34 cellular contexts compared by ENCODE assay signal in the genomic region with DNA sequence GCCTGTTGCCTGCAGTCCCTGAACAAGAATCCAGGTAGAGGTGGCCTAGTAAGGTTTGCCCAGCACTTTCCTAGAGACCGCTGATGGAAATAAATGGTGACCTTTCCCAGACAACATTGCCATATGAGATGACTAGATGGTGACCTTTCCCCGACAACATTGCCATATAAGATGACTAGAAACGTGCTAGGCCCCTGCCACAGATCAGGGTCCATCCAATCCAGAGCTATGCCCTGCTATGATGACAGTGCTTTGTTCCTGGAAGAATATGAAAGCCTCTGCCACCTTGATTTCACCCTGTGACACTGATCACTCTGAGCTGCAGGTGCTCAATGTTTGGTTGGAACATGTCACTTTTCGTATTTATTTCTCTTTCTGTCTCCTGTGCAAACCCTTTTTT.
"Had no signal": no experiment of that assay in that cellular context is flagged by ENCODE, and none has a peak within 500 bp of the region (broad histone marks: within the 10 kb centered on the region; RNA-seq: fewer than 3 reads in every experiment).

No MANE protein-coding gene starts in this region.

- H3K27me3 ChIP-seq: adrenal gland, body of pancreas, brain microvascular endothelial cell, breast epithelium had no signal

- H3K9me3 ChIP-seq: adrenal gland, body of pancreas, breast epithelium had no signal

- H3K4me3 ChIP-seq: adrenal gland, body of pancreas, breast epithelium had no signal

- H3K27ac ChIP-seq: adrenal gland, body of pancreas, brain microvascular endothelial cell, breast epithelium, VCaP had no signal

- H3K4me3 Mint-ChIP-seq: activated B cell treated with CpG ODN at 0.5 μM for 24 hours; activated CD4-positive, alpha-beta memory T cell treated with anti-CD3 and anti-CD28 coated beads for 36 hours; activated CD4-positive, alpha-beta T cell treated with anti-CD3 and anti-CD28 coated beads, Interleukin-2, amount 10 ng/mL, durations not matched to agents 24 days and 14 days; activated CD8-positive, alpha-beta T cell treated with anti-CD3 and anti-CD28 coated beads for 36 hours; activated naive CD4-positive, alpha-beta T cell treated with anti-CD3 and anti-CD28 coated beads for 36 hours; activated naive CD8-positive, alpha-beta T cell treated with anti-CD3 and anti-CD28 coated beads for 36 hours; activated T-cell treated with anti-CD3 and anti-CD28 coated beads, Interleukin-2, amount 50 U/mL, for 4 hours; activated T-cell treated with anti-CD3 and anti-CD28 coated beads, Interleukin-2, amount 50 U/mL, for 72 hours; activated T-helper 1 cell treated with anti-CD3 and anti-CD28 coated beads, Interleukin-12 subunit alpha, Interleukin-12 subunit beta, Interleukin-2, Interleukin-4 antibody, amounts not matched to agents 30 ng/mL and 10 ng/mL and 1 ng/mL, durations not matched to agents 14 hours and 24 hours and 36 hours; activated T-helper 17 cell treated with anti-CD3 and anti-CD28 coated beads, Interleukin-2, amount 50 U/mL, for 72 hours; T-helper 1 cell treated with Interleukin-12 subunit alpha and Interleukin-12 subunit beta and Interleukin-4 antibody, amounts not matched to agents 30 μg/mL and 1 μg/mL, for 36 hours; T-helper 2 cell treated with Interferon-gamma antibody and Interleukin-4, amounts not matched to agents 5 μg/mL and 100 μg/mL, for 36 hours had no signal

- DNase-seq: activated B cell treated with CpG ODN at 0.5 μM for 24 hours; activated CD4-positive, alpha-beta memory T cell treated with anti-CD3 and anti-CD28 coated beads for 36 hours; activated CD4-positive, alpha-beta T cell treated with anti-CD3 and anti-CD28 coated beads for 4 hours; activated CD4-positive, alpha-beta T cell treated with anti-CD3 and anti-CD28 coated beads, Interleukin-2, amount 10 ng/mL, durations not matched to agents 24 days and 14 days; activated CD4-positive, alpha-beta T cell treated with anti-CD3 and anti-CD28 coated beads, Interleukin-2, amount 50 U/mL, for 1 hour; activated CD4-positive, alpha-beta T cell treated with anti-CD3 and anti-CD28 coated beads, Interleukin-2, amount 50 U/mL, for 4 hours; activated CD4-positive, CD25-positive, alpha-beta regulatory T cell treated with anti-CD3 and anti-CD28 coated beads, Interleukin-2, amount 50 U/mL, for 72 hours; activated CD8-positive, alpha-beta memory T cell treated with anti-CD3 and anti-CD28 coated beads, Interleukin-2, amount 50 U/mL, for 4 hours; activated CD8-positive, alpha-beta T cell treated with anti-CD3 and anti-CD28 coated beads for 36 hours; activated effector memory CD4-positive, alpha-beta T cell treated with anti-CD3 and anti-CD28 coated beads, Interleukin-2, amount 50 U/mL, for 16 hours; activated gamma-delta T cell treated with Interleukin-2 at 50 U/mL for 16 hours; activated naive CD4-positive, alpha-beta T cell; activated naive CD4-positive, alpha-beta T cell treated with anti-CD3 and anti-CD28 coated beads for 36 hours; activated naive CD4-positive, alpha-beta T cell treated with anti-CD3 and anti-CD28 coated beads, Interleukin-2, amount 50 U/mL, for 16 hours; activated naive CD8-positive, alpha-beta T cell treated with anti-CD3 and anti-CD28 coated beads for 36 hours; activated T-cell treated with anti-CD3 and anti-CD28 coated beads for 4 hours; activated T-cell treated with anti-CD3 and anti-CD28 coated beads, Interleukin-2, amount 50 U/mL, for 1 hour; activated T-cell treated with anti-CD3 and anti-CD28 coated beads, Interleukin-2, amount 50 U/mL, for 4 hours; activated T-cell treated with anti-CD3 and anti-CD28 coated beads, Interleukin-2, amount 50 U/mL, for 72 hours; adrenal gland; amniotic stem cell; aorta; body of pancreas; brain microvascular endothelial cell; central memory CD4-positive, alpha-beta T cell; T-helper 2 cell; T-helper 9 cell had no signal

- H3K27ac Mint-ChIP-seq: activated B cell treated with CpG ODN at 0.5 μM for 24 hours; activated CD4-positive, alpha-beta memory T cell treated with anti-CD3 and anti-CD28 coated beads for 36 hours; activated CD4-positive, alpha-beta T cell treated with anti-CD3 and anti-CD28 coated beads, Interleukin-2, amount 10 ng/mL, durations not matched to agents 24 days and 14 days; activated CD8-positive, alpha-beta T cell treated with anti-CD3 and anti-CD28 coated beads for 36 hours; activated naive CD4-positive, alpha-beta T cell treated with anti-CD3 and anti-CD28 coated beads for 36 hours; activated naive CD4-positive, alpha-beta T cell treated with anti-CD3 and anti-CD28 coated beads, Interleukin-2, amount 50 U/mL, for 72 hours; activated naive CD8-positive, alpha-beta T cell treated with anti-CD3 and anti-CD28 coated beads for 36 hours; activated T-cell treated with anti-CD3 and anti-CD28 coated beads, Interleukin-2, amount 50 U/mL, for 72 hours; activated T-helper 1 cell treated with anti-CD3 and anti-CD28 coated beads, Interleukin-12 subunit alpha, Interleukin-12 subunit beta, Interleukin-2, Interleukin-4 antibody, amounts not matched to agents 30 ng/mL and 10 ng/mL and 1 ng/mL, durations not matched to agents 14 hours and 24 hours and 36 hours; activated T-helper 17 cell treated with anti-CD3 and anti-CD28 coated beads, Interleukin-2, amount 50 U/mL, for 72 hours; T-helper 1 cell treated with Interleukin-12 subunit alpha and Interleukin-12 subunit beta and Interleukin-4 antibody, amounts not matched to agents 30 μg/mL and 1 μg/mL, for 36 hours; T-helper 2 cell treated with Interferon-gamma antibody and Interleukin-4, amounts not matched to agents 5 μg/mL and 100 μg/mL, for 36 hours had no signal

- H3K4me1 ChIP-seq: adrenal gland, body of pancreas, breast epithelium had no signal

- H3K36me3 ChIP-seq: adrenal gland, brain microvascular endothelial cell, breast epithelium had no signal

- ATAC-seq: activated CD8-positive, alpha-beta T cell treated with anti-CD3 and anti-CD28 coated beads for 36 hours; activated naive CD4-positive, alpha-beta T cell treated with anti-CD3 and anti-CD28 coated beads, Interleukin-2, amount 50 U/mL, for 72 hours; activated T-cell treated with anti-CD3 and anti-CD28 coated beads, Interleukin-2, amount 50 U/mL, for 4 hours; activated T-cell treated with anti-CD3 and anti-CD28 coated beads, Interleukin-2, amount 50 U/mL, for 72 hours; activated T-helper 17 cell treated with anti-CD3 and anti-CD28 coated beads, Interleukin-2, amount 50 U/mL, for 72 hours; body of pancreas had no signal

- H3K36me3 Mint-ChIP-seq: activated CD4-positive, alpha-beta memory T cell treated with anti-CD3 and anti-CD28 coated beads for 36 hours; activated naive CD4-positive, alpha-beta T cell treated with anti-CD3 and anti-CD28 coated beads, Interleukin-2, amount 50 U/mL, for 72 hours; activated naive CD8-positive, alpha-beta T cell treated with anti-CD3 and anti-CD28 coated beads for 36 hours had no signal

- H3K9me3 Mint-ChIP-seq: activated B cell treated with CpG ODN at 0.5 μM for 24 hours; activated CD4-positive, alpha-beta memory T cell treated with anti-CD3 and anti-CD28 coated beads for 36 hours; activated CD4-positive, alpha-beta T cell treated with anti-CD3 and anti-CD28 coated beads, Interleukin-2, amount 10 ng/mL, durations not matched to agents 24 days and 14 days; activated CD8-positive, alpha-beta T cell treated with anti-CD3 and anti-CD28 coated beads for 36 hours; activated naive CD4-positive, alpha-beta T cell treated with anti-CD3 and anti-CD28 coated beads for 36 hours; activated naive CD4-positive, alpha-beta T cell treated with anti-CD3 and anti-CD28 coated beads, Interleukin-2, amount 50 U/mL, for 72 hours; activated naive CD8-positive, alpha-beta T cell treated with anti-CD3 and anti-CD28 coated beads for 36 hours; activated T-cell treated with anti-CD3 and anti-CD28 coated beads, Interleukin-2, amount 50 U/mL, for 4 hours; activated T-cell treated with anti-CD3 and anti-CD28 coated beads, Interleukin-2, amount 50 U/mL, for 72 hours; activated T-helper 1 cell treated with anti-CD3 and anti-CD28 coated beads, Interleukin-12 subunit alpha, Interleukin-12 subunit beta, Interleukin-2, Interleukin-4 antibody, amounts not matched to agents 30 ng/mL and 10 ng/mL and 1 ng/mL, durations not matched to agents 14 hours and 24 hours and 36 hours; activated T-helper 17 cell treated with anti-CD3 and anti-CD28 coated beads, Interleukin-2, amount 50 U/mL, for 72 hours; T-helper 1 cell treated with Interleukin-12 subunit alpha and Interleukin-12 subunit beta and Interleukin-4 antibody, amounts not matched to agents 30 μg/mL and 1 μg/mL, for 36 hours; T-helper 2 cell treated with Interferon-gamma antibody and Interleukin-4, amounts not matched to agents 5 μg/mL and 100 μg/mL, for 36 hours had no signal

- H3K27me3 Mint-ChIP-seq: activated B cell treated with CpG ODN at 0.5 μM for 24 hours; activated CD4-positive, alpha-beta memory T cell treated with anti-CD3 and anti-CD28 coated beads for 36 hours; activated CD4-positive, alpha-beta T cell treated with anti-CD3 and anti-CD28 coated beads, Interleukin-2, amount 10 ng/mL, durations not matched to agents 24 days and 14 days; activated T-helper 17 cell treated with anti-CD3 and anti-CD28 coated beads, Interleukin-2, amount 50 U/mL, for 72 hours had no signal

- H3K4me1 Mint-ChIP-seq: activated B cell treated with CpG ODN at 0.5 μM for 24 hours; activated CD4-positive, alpha-beta T cell treated with anti-CD3 and anti-CD28 coated beads, Interleukin-2, amount 10 ng/mL, durations not matched to agents 24 days and 14 days; activated naive CD8-positive, alpha-beta T cell treated with anti-CD3 and anti-CD28 coated beads for 36 hours; activated T-helper 17 cell treated with anti-CD3 and anti-CD28 coated beads, Interleukin-2, amount 50 U/mL, for 72 hours had no signal
